8 cellular contexts compared by ENCODE assay signal in genomic region chr5:50958852-50959457, GRCh38.
A peak's percentile ranks its signal among the peaks of the same experiment; 100 is the strongest.
DNase-seq lines count a peak whose midpoint lies in the region; ATAC-seq and TF ChIP-seq lines count a peak whose summit lies in the region.

No MANE protein-coding gene starts in this region.

- no peak overlapping the region for H3K27ac Mint-ChIP-seq in activated CD8-positive, alpha-beta memory T cell treated with anti-CD3 and anti-CD28 coated beads, Interleukin-2, amount 10 ng/mL, durations not matched to agents 7 days and 5 days

- no peak for ATAC-seq in activated CD8-positive, alpha-beta memory T cell treated with anti-CD3 and anti-CD28 coated beads, Interleukin-2, amount 10 ng/mL, durations not matched to agents 7 days and 5 days

- DNase-seq in stimulated activated CD4-positive, alpha-beta T cell treated with anti-CD3 and anti-CD28 coated beads, Interleukin-2, amount 100 ng/mL, for 4 hours (ENCODE audit: low read depth): peak; percentile 10
- no peak for DNase-seq in stimulated activated CD4-positive, alpha-beta T cell treated with anti-CD3 and anti-CD28 coated beads, Interleukin-1b, Interleukin-23, amount 100 ng/mL, for 48 hours
- DNase-seq in HuH-7.5 (ENCODE audit: low spot score) (peak; percentile 42), RWPE1 (ENCODE audit: low spot score) (peak; percentile 46), fibroblast of villous mesenchyme (ENCODE audit: low read depth) (peak; percentile 37), smooth muscle cell of the brain vasculature (ENCODE audit: low read depth, low spot score) (peak; percentile 10)
- no peak for DNase-seq in activated effector memory CD4-positive, alpha-beta T cell treated with anti-CD3 and anti-CD28 coated beads, Interleukin-2, amount 50 U/mL, for 16 hours
- no peak for DNase-seq in activated CD8-positive, alpha-beta memory T cell treated with anti-CD3 and anti-CD28 coated beads, Interleukin-2, amount 10 ng/mL, durations not matched to agents 7 days and 5 days

- H3K27me3 Mint-ChIP-seq in activated CD8-positive, alpha-beta memory T cell treated with anti-CD3 and anti-CD28 coated beads, Interleukin-2, amount 10 ng/mL, durations not matched to agents 7 days and 5 days: peaks cover 36% of the 10 kb centered on the region

- H3K4me3 ChIP-seq in fibroblast of villous mesenchyme (ENCODE audit: low read depth, low read length): no peak overlapping the region

- TF ChIP-seq CTCF in RWPE1 (conservative IDR thresholded peaks at IDR 0.05; ENCODE audit: low read depth) (peak; percentile 77), fibroblast of villous mesenchyme (IDR thresholded peaks at IDR 0.05; ENCODE audit: insufficient read depth, low read depth, low read length) (peak; percentile 54)

- CTCF ChIA-PET in RWPE1 (lab: Yijun Ruan, JAX): interaction anchor here (0.6 to 1.9 kb wide), 9 partner anchors 124 to 1757 kb away, joined by 3 to 11 read pairs (median 3); no protein-coding TSS in a partner anchor
- CTCF ChIA-PET in activated CD8-positive, alpha-beta memory T cell treated with anti-CD3 and anti-CD28 coated beads, Interleukin-2, amount 10 ng/mL, durations not matched to agents 7 days and 5 days (lab: Charles Lee): interaction anchor here (0.9 to 1.3 kb wide), 4 partner anchors 19 to 1699 kb away, joined by 3 to 7 read pairs (median 3); no protein-coding TSS in a partner anchor

- H3K4me1 Mint-ChIP-seq in activated CD8-positive, alpha-beta memory T cell treated with anti-CD3 and anti-CD28 coated beads, Interleukin-2, amount 10 ng/mL, durations not matched to agents 7 days and 5 days: peaks cover 7% of the 10 kb centered on the region

- no peak overlapping the region for H3K27ac ChIP-seq in RWPE1

- no peaks in the 10 kb centered on the region for H3K9me3 Mint-ChIP-seq in activated CD8-positive, alpha-beta memory T cell treated with anti-CD3 and anti-CD28 coated beads, Interleukin-2, amount 10 ng/mL, durations not matched to agents 7 days and 5 days (ENCODE audit: low read depth)

- POLR2A ChIA-PET in RWPE1 (lab: Yijun Ruan, JAX; ENCODE audit: low non-redundant PET): no interaction called here

- H3K4me3 Mint-ChIP-seq in activated CD8-positive, alpha-beta memory T cell treated with anti-CD3 and anti-CD28 coated beads, Interleukin-2, amount 10 ng/mL, durations not matched to agents 7 days and 5 days: no peak overlapping the region

- no peaks in the 10 kb centered on the region for H3K36me3 Mint-ChIP-seq in activated CD8-positive, alpha-beta memory T cell treated with anti-CD3 and anti-CD28 coated beads, Interleukin-2, amount 10 ng/mL, durations not matched to agents 7 days and 5 days

Comparison
In these comparisons a context has a peak if more than half of its experiments do, and no peak if none do; other contexts are left out.
1. DNase-seq: peak in stimulated activated CD4-positive, alpha-beta T cell treated with anti-CD3 and anti-CD28 coated beads, Interleukin-2, amount 100 ng/mL, for 4 hours (single experiment), HuH-7.5 (single experiment), RWPE1 (single experiment), fibroblast of villous mesenchyme (single experiment) and smooth muscle cell of the brain vasculature (single experiment); none in stimulated activated CD4-positive, alpha-beta T cell treated with anti-CD3 and anti-CD28 coated beads, Interleukin-1b, Interleukin-23, amount 100 ng/mL, for 48 hours (single experiment), activated effector memory CD4-positive, alpha-beta T cell treated with anti-CD3 and anti-CD28 coated beads, Interleukin-2, amount 50 U/mL, for 16 hours (single experiment) and activated CD8-positive, alpha-beta memory T cell treated with anti-CD3 and anti-CD28 coated beads, Interleukin-2, amount 10 ng/mL, durations not matched to agents 7 days and 5 days (single experiment).